ENCODE assay signal across 35 cellular contexts in genomic region chr1:247822060-247822459, GRCh38. TPM values are rescaled to one million over a fixed set of nuclear protein-coding genes. Genes with fewer than 3 reads are reported as not detected.
"Had no signal": no experiment of that assay in that cellular context is flagged by ENCODE, and none has a peak within 500 bp of the region (broad histone marks: within the 10 kb centered on the region; RNA-seq: fewer than 3 reads in every experiment).

No MANE protein-coding gene starts in this region.

- H3K27ac Mint-ChIP-seq: immature natural killer cell; naive thymus-derived CD8-positive, alpha-beta T cell; nephron; stimulated activated memory B cell treated with anti-CD40 and anti-IgM and Interleukin-4, amounts not matched to agents 10 μg/mL and 1 μg/mL and 100 μg/mL, for 72 hours; stimulated activated naive CD8-positive, alpha-beta T cell treated with anti-CD3 and anti-CD28 coated beads, Interleukin-15, amount 100 ng/mL, for 72 hours; type B pancreatic cell had no signal

- H3K9me3 ChIP-seq: left lung, lower lobe of right lung, neutrophil, psoas muscle, right lobe of liver, tibial nerve, uterus had no signal

- H3K79me2 ChIP-seq: parathyroid adenoma had no signal

- H3K27me3 ChIP-seq: left lung, neutrophil, right lobe of liver, tibial nerve, uterus had no signal

- H3K9ac ChIP-seq: parathyroid adenoma had no signal

- H2AFZ ChIP-seq: parathyroid adenoma had no signal

- H3K9me3 Mint-ChIP-seq: naive thymus-derived CD8-positive, alpha-beta T cell; stimulated activated naive CD8-positive, alpha-beta T cell treated with anti-CD3 and anti-CD28 coated beads, Interleukin-15, amount 100 ng/mL, for 72 hours; type B pancreatic cell had no signal

- FAIRE-seq: islet of Langerhans, kidney had no signal

- ATAC-seq: left colon; left lung; lower lobe of right lung; naive thymus-derived CD8-positive, alpha-beta T cell; psoas muscle; right lobe of liver; stimulated activated memory B cell treated with anti-CD40 and anti-IgM and Interleukin-4, amounts not matched to agents 10 μg/mL and 1 μg/mL and 100 μg/mL, for 72 hours; stimulated activated naive CD8-positive, alpha-beta T cell treated with anti-CD3 and anti-CD28 coated beads, Interleukin-15, amount 100 ng/mL, for 72 hours had no signal

- H3K4me3 ChIP-seq: left lung, lower lobe of right lung, psoas muscle, right lobe of liver, smooth muscle cell, tibial nerve, uterus had no signal

- H3K27ac ChIP-seq: left lung, lower lobe of right lung, neutrophil, parathyroid adenoma, psoas muscle, right lobe of liver, tibial nerve, uterus had no signal

- H3K4me1 ChIP-seq: left lung, lower lobe of right lung, parathyroid adenoma, psoas muscle, right lobe of liver, tibial nerve, uterus had no signal

- H3K36me3 Mint-ChIP-seq: immature natural killer cell; naive thymus-derived CD8-positive, alpha-beta T cell; stimulated activated memory B cell treated with anti-CD40 and anti-IgM and Interleukin-4, amounts not matched to agents 10 μg/mL and 1 μg/mL and 100 μg/mL, for 72 hours; type B pancreatic cell had no signal

- H3K36me3 ChIP-seq: left lung, lower lobe of right lung, neutrophil, right lobe of liver, tibial nerve, uterus had no signal

- H3K4me2 ChIP-seq: smooth muscle cell had no signal

- H3K4me3 Mint-ChIP-seq: immature natural killer cell; naive thymus-derived CD8-positive, alpha-beta T cell; nephron; neural crest cell; stimulated activated memory B cell treated with anti-CD40 and anti-IgM and Interleukin-4, amounts not matched to agents 10 μg/mL and 1 μg/mL and 100 μg/mL, for 72 hours; stimulated activated naive CD8-positive, alpha-beta T cell treated with anti-CD3 and anti-CD28 coated beads, Interleukin-15, amount 100 ng/mL, for 72 hours; type B pancreatic cell had no signal

- H3K4me1 Mint-ChIP-seq: immature natural killer cell; naive thymus-derived CD8-positive, alpha-beta T cell; nephron; neural crest cell; stimulated activated naive CD8-positive, alpha-beta T cell treated with anti-CD3 and anti-CD28 coated beads, Interleukin-15, amount 100 ng/mL, for 72 hours had no signal

- DNase-seq: immature natural killer cell; kidney; left colon; left lung; lower lobe of right lung; mammary epithelial cell; mesenchymal stem cell; naive thymus-derived CD8-positive, alpha-beta T cell; occipital lobe; psoas muscle; right lobe of liver; stimulated activated CD4-positive, alpha-beta T cell treated with anti-CD3 and anti-CD28 coated beads, Interleukin-1b, Interleukin-23, amount 100 ng/mL, for 48 hours; stimulated activated CD4-positive, alpha-beta T cell treated with anti-CD3 and anti-CD28 coated beads, Interleukin-2, amount 100 ng/mL, for 48 hours; stimulated activated CD4-positive, alpha-beta T cell treated with anti-CD3 and anti-CD28 coated beads, Interleukin-4, amount 100 ng/mL, for 4 hours; stimulated activated CD8-positive, alpha-beta memory T cell treated with anti-CD3 and anti-CD28 coated beads, Interleukin-4, amount 100 ng/mL, for 48 hours; stimulated activated naive CD4-positive, alpha-beta T cell treated with Interleukin-2 at 50 U/mL for 16 hours; stimulated activated naive CD8-positive, alpha-beta T cell treated with anti-CD3 and anti-CD28 coated beads, Interleukin-15, amount 100 ng/mL, for 72 hours; substantia nigra; uterus had no signal

- H3K27me3 Mint-ChIP-seq: naive thymus-derived CD8-positive, alpha-beta T cell; stimulated activated memory B cell treated with anti-CD40 and anti-IgM and Interleukin-4, amounts not matched to agents 10 μg/mL and 1 μg/mL and 100 μg/mL, for 72 hours; stimulated activated naive CD8-positive, alpha-beta T cell treated with anti-CD3 and anti-CD28 coated beads, Interleukin-15, amount 100 ng/mL, for 72 hours; type B pancreatic cell had no signal

RNA-seq across cellular contexts. Expression of gene OR14A16, which starts 1.9 kb away (rescaled TPM):
- total RNA-seq: kidney; left colon; left lung; liver; lower lobe of right lung; mammary epithelial cell; mucosa of gallbladder; naive thymus-derived CD8-positive, alpha-beta T cell; neural crest cell; occipital lobe; osteocyte; posterior vena cava; psoas muscle; right lobe of liver; skeletal muscle tissue; smooth muscle cell; temporal lobe; tibial nerve; ureter; uterus had no signal

RNA-seq across cellular contexts. Expression of gene OR11L1, which starts 19.6 kb away (rescaled TPM):
- total RNA-seq: kidney; left colon; left lung; liver; lower lobe of right lung; mammary epithelial cell; mucosa of gallbladder; naive thymus-derived CD8-positive, alpha-beta T cell; neural crest cell; occipital lobe; osteocyte; posterior vena cava; psoas muscle; right lobe of liver; skeletal muscle tissue; smooth muscle cell; temporal lobe; tibial nerve; ureter; uterus had no signal

RNA-seq across cellular contexts. Expression of gene TRIM58, which starts 34.9 kb away (rescaled TPM):
- total RNA-seq: smooth muscle cell had no signal
